ENCODE assay signal across 8 cellular contexts in the genomic region with DNA sequence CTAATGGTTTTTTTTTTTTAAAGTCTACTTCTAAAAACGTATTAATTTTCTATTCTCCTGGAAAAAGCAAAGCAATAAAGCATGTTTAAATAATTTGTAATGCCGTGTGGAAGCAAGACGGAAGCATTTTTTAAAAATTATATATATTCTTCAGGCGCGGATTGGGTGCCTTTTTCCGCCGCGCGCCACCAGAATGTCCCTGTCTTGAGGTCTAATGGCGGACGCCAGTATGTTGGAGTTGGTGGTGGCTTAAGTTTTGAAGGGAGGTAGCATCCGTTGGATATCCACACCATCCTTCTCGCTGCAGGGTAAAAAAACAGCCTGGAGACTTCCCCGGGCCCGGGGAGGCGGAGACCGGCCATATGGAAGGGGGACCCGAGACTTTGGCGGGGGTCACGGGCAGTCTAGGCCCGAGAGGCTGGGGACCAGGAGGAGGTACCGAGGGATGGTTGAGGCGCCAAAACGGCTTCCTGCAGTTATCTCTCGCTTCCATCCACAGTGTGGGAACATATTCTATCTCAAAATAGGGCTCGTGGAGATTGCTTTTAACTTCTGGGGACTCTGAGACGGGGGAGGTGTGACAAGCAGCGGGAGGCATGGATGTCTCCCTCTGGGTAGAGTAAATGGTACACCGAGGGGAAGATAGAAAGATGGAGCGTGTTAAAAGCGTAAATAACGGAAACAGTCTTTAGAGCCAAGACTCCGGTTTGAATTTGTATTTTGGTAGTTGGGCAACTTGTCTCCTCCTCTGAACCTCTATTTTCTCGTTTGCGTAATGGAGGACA. TPM values are rescaled to one million over a fixed set of nuclear protein-coding genes. Genes with fewer than 3 reads are reported as not detected.
A peak's percentile ranks its signal among the peaks of the same experiment; 100 is the strongest.
DNase-seq lines count a peak whose midpoint lies in the region; ATAC-seq, FAIRE-seq and TF ChIP-seq lines count a peak whose summit lies in the region.

A gene (plus strand): TSS at position 196 of the 785 bp plus-strand sequence. CDS start 2,841 bp downstream, outside the sequence.

- peak within 1 kb of the TSS; percentile 81 for H3K4me2 ChIP-seq in skeletal muscle satellite cell (ENCODE audit: low read length)

- no peaks in the 10 kb centered on the region for H3K27me3 ChIP-seq in skeletal muscle satellite cell (ENCODE audit: control insufficient read depth, insufficient read depth, low read length)

- H3K4me3 ChIP-seq in iPS-18c (ENCODE audit: insufficient read depth, low read depth, low read length) (peak within 1 kb of the TSS; percentile 93), skeletal muscle satellite cell (ENCODE audit: low read length) (peak within 1 kb of the TSS; percentile 94)

- H3K4me1 ChIP-seq in skeletal muscle satellite cell (ENCODE audit: control insufficient read depth, insufficient read depth, low read length): peaks cover 47% of the 10 kb centered on the region

- H3K36me3 ChIP-seq in skeletal muscle satellite cell (ENCODE audit: insufficient read depth, low read length): peaks cover 21% of the 10 kb centered on the region

- peak within 1 kb of the TSS; percentile 99 for H3K9ac ChIP-seq in skeletal muscle satellite cell (ENCODE audit: low read depth, low read length)

- no peak for TF ChIP-seq CTCF in GM10266 (IDR thresholded peaks at IDR 0.05; ENCODE audit: control insufficient read depth, insufficient read depth, low read depth, missing control alignments)

- peak; percentile 61 for DNase-seq in GM10266 (ENCODE audit: extremely low spot score)
- DNase-seq in NCI-H2029 treated with DMSO at 0.1 percent for 48 hours (lab: John Stamatoyannopoulos, UW): peak; percentile 54
- peak; percentile 40 for DNase-seq in brain pericyte (ENCODE audit: low read depth, low spot score)
- DNase-seq in CD1c-positive myeloid dendritic cell (ENCODE audit: extremely low spot score): no peak

- ATAC-seq in HG02763 (IDR thresholded peaks at IDR 0.05; ENCODE audit: unreplicated experiment): peak; percentile 44

- H3K9me3 ChIP-seq in iPS-18c (ENCODE audit: control insufficient read depth, insufficient read depth, low read length) (no peaks in the 10 kb centered on the region), skeletal muscle satellite cell (replicated peaks; ENCODE audit: low read length) (no peaks in the 10 kb centered on the region)

- FAIRE-seq in TTC549 (lab: Jason Lieb, UNC): peak; percentile 67

RNA-seq across cellular contexts. Expression of the gene that starts here (rescaled TPM):
- 133 and 140 TPM in 2 replicates for total RNA-seq in skeletal muscle satellite cell (2012; rRNA removed)
